Comparison of ENCODE assay signal across 24 cellular contexts in the genomic region with DNA sequence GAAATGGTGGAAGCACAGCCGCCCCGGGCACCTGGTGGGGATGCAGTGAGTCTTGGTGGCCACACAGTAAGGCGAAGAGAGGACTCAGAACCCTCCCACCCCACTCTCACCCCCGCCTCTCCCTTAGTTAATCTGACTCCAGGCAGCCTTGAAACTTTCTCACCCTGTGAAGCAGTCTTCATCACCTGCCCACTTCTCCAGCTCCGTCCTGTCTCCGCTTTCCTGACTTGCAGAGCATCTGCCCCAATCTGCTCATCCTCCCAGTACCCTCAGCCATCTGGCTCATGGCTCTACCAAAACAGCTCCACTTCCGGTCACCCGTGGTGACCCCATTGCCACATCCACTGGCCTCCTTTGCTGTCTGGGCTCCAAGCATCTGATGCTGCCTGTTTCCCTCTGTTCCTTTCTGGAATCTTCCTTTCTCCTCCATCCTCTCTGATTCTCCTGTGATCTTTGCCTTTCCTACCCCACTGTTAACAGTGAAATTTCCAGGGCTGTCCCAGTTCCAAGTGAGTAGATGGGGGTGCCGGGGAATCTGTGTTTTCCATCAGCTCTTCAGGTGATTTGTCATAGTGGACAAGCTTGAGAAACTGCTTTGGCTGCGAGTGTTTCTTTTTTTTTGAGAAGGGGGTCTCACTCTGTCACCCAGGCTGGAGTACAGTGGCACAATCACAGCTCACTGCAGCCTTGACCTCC. TPM values are rescaled to one million over a fixed set of nuclear protein-coding genes. Genes with fewer than 3 reads are reported as not detected.
DNase-seq lines count a peak whose midpoint lies in the region; ATAC-seq, FAIRE-seq and TF ChIP-seq lines count a peak whose summit lies in the region.
"Had no signal": no experiment of that assay in that cellular context is flagged by ENCODE, and none has a peak within 500 bp of the region (broad histone marks: within the 10 kb centered on the region; RNA-seq: fewer than 3 reads in every experiment).

No MANE protein-coding gene starts in this region.

- H3K27ac Mint-ChIP-seq in T-cell, result peak overlapping the region; percentile 47 to 53
- peak overlapping the region in 4 of 6 donors; percentile 45 to 86 (median 68) for H3K27ac Mint-ChIP-seq in immature natural killer cell
- peak overlapping the region; percentile 78 to 79 for H3K27ac Mint-ChIP-seq in stimulated activated naive CD8-positive, alpha-beta T cell treated with anti-CD3 and anti-CD28 coated beads, Interleukin-15, amount 100 ng/mL, for 72 hours

- H3F3A ChIP-seq in SK-N-SH (replicated peaks; ENCODE audit: insufficient read depth), result no peaks in the 10 kb centered on the region

- H3K4me2 ChIP-seq in HepG2 (ENCODE audit: low read depth, low read length) (no peak overlapping the region), SK-N-SH (no peak overlapping the region)

- H3K4me3 Mint-ChIP-seq in T-cell (no peak overlapping the region), immature natural killer cell (peak overlapping the region in 3 of 5 donors; percentile 41 to 60 (median 57))
- H3K4me3 Mint-ChIP-seq in stimulated activated naive CD8-positive, alpha-beta T cell treated with anti-CD3 and anti-CD28 coated beads, Interleukin-15, amount 100 ng/mL, for 72 hours, result no peak overlapping the region
- H3K4me3 Mint-ChIP-seq: H9 had no signal

- peaks cover 28 to 38% (median 35%) of the 10 kb centered on the region in 3 donors for H3K4me1 Mint-ChIP-seq in T-cell
- H3K4me1 Mint-ChIP-seq in immature natural killer cell, result peaks cover 30 to 42% of the 10 kb centered on the region in 2 donors
- peaks cover 24% of the 10 kb centered on the region for H3K4me1 Mint-ChIP-seq in stimulated activated naive CD8-positive, alpha-beta T cell treated with anti-CD3 and anti-CD28 coated beads, Interleukin-15, amount 100 ng/mL, for 72 hours

- H3K27ac ChIP-seq in liver (ENCODE audit: low read depth in 1 of 2, low read length in 2 of 2), result peak overlapping the region; percentile 51 to 91
- no peak overlapping the region for H3K27ac ChIP-seq in HepG2 (ENCODE audit: extremely low read length, insufficient read depth, low read length)
- H3K27ac ChIP-seq in SK-N-SH (ENCODE audit: low read depth in 2 of 2, low read length in 1 of 2), result no peak overlapping the region
- H3K27ac ChIP-seq: brain microvascular endothelial cell, testis had no signal

- DNase-seq in HepG2 (ENCODE audit: low spot score) (no peak), T-cell (no peak), immature natural killer cell (no peak), SK-N-SH (no peak), HK-2 (ENCODE audit: unreplicated experiment) (no peak)
- no peak for DNase-seq in stimulated activated naive CD8-positive, alpha-beta T cell treated with anti-CD3 and anti-CD28 coated beads, Interleukin-15, amount 100 ng/mL, for 72 hours
- DNase-seq: activated CD4-positive, CD25-positive, alpha-beta regulatory T cell; activated gamma-delta T cell treated with Interleukin-2 at 50 U/mL for 16 hours; brain microvascular endothelial cell; dermis blood vessel endothelial cell; DMS 273 treated with DMSO at 0.1 percent for 48 hours; H9; NCI-H187; NCI-H446; stimulated activated CD4-positive, alpha-beta T cell treated with anti-CD3 and anti-CD28 coated beads, Interleukin-4, amount 100 ng/mL, for 1 hour; testis had no signal

- H3K79me2 ChIP-seq in HepG2 (ENCODE audit: insufficient read depth, low read length), result peaks cover 7% of the 10 kb centered on the region
- peaks cover 5% of the 10 kb centered on the region for H3K79me2 ChIP-seq in SK-N-SH (ENCODE audit: insufficient read depth)

- H3K9me3 Mint-ChIP-seq in T-cell (no peaks in the 10 kb centered on the region), immature natural killer cell (no peaks in the 10 kb centered on the region)
- H3K9me3 Mint-ChIP-seq in stimulated activated naive CD8-positive, alpha-beta T cell treated with anti-CD3 and anti-CD28 coated beads, Interleukin-15, amount 100 ng/mL, for 72 hours, result no peaks in the 10 kb centered on the region
- H3K9me3 Mint-ChIP-seq: H9 had no signal

- TF ChIP-seq CTCF in liver (IDR thresholded peaks at IDR 0.05; ENCODE audit: low read depth, low read length, missing input control) (no peak), HepG2 (CRISPR knock-in tag; IDR thresholded peaks at IDR 0.05) (no peak), SK-N-SH (IDR thresholded peaks at IDR 0.05) (no peak)

- POLR2A ChIA-PET in HepG2 (lab: Yijun Ruan, JAX) (interaction anchor here (1.0 kb wide), 1 partner anchor 80 kb away, joined by 3 read pairs; no protein-coding TSS in a partner anchor), T-cell (lab: Charles Lee) (interaction anchor here in 1 of 2 donors (0.6 kb wide), 1 partner anchor 123 kb away, joined by 3 read pairs; no protein-coding TSS in a partner anchor), SK-N-SH (lab: Yijun Ruan, JAX) (no interaction called here)

- no peaks in the 10 kb centered on the region for H3K27me3 ChIP-seq in liver (ENCODE audit: control insufficient read depth in 4 of 4, insufficient read depth in 4 of 4, low read length in 3 of 4)
- no peaks in the 10 kb centered on the region for H3K27me3 ChIP-seq in HepG2 (ENCODE audit: control insufficient read depth in 1 of 2, insufficient read depth in 2 of 2, low read length in 2 of 2)
- H3K27me3 ChIP-seq in SK-N-SH (ENCODE audit: insufficient read depth), result no peaks in the 10 kb centered on the region
- H3K27me3 ChIP-seq: brain microvascular endothelial cell, testis had no signal

- H2AFZ ChIP-seq in HepG2 (ENCODE audit: low read length), result no peak overlapping the region
- no peak overlapping the region for H2AFZ ChIP-seq in SK-N-SH (ENCODE audit: low read depth)

- peaks cover 20 to 42% (median 30%) of the 10 kb centered on the region in 4 donors for H3K4me1 ChIP-seq in liver (ENCODE audit: control insufficient read depth in 4 of 4, insufficient read depth in 4 of 4, low read length in 3 of 4)
- peaks cover 12% of the 10 kb centered on the region for H3K4me1 ChIP-seq in HepG2 (ENCODE audit: insufficient read depth, low read length)
- peaks cover 4 to 7% of the 10 kb centered on the region in 2 experiments; a peak in 1 of 4 replicates for H3K4me1 ChIP-seq in SK-N-SH (ENCODE audit: control insufficient read depth in 1 of 2, insufficient read depth in 2 of 2, low read depth in 1 of 2, low read length in 1 of 2)

- no peaks in the 10 kb centered on the region for H3K27me3 Mint-ChIP-seq in T-cell
- peaks cover 5 to 11% (median 6%) of the 10 kb centered on the region in 3 donors for H3K27me3 Mint-ChIP-seq in immature natural killer cell (ENCODE audit: low read depth in 3 of 3)
- H3K27me3 Mint-ChIP-seq in stimulated activated naive CD8-positive, alpha-beta T cell treated with anti-CD3 and anti-CD28 coated beads, Interleukin-15, amount 100 ng/mL, for 72 hours, result no peaks in the 10 kb centered on the region

- TF ChIP-seq EP300 in HepG2 (IDR thresholded peaks at IDR 0.05; ENCODE audit: low read depth in 2 of 2, low read length in 2 of 2) (no peak), HepG2 (CRISPR knock-in tag; IDR thresholded peaks at IDR 0.05; ENCODE audit: borderline replicate concordance) (no peak), SK-N-SH (IDR thresholded peaks at IDR 0.05; ENCODE audit: borderline replicate concordance in 1 of 2, low read depth in 1 of 2, low read length in 1 of 2) (no peak)

- in situ Hi-C loops in HepG2 (cut with HindIII; ENCODE audit: extremely low pct_ligation_motif_present, low pct_unique_long_range_greater_than_20kb), result no loop called here

- no peaks in the 10 kb centered on the region for H3K9me3 ChIP-seq in liver (ENCODE audit: control insufficient read depth in 4 of 4, low read length in 3 of 4)
- H3K9me3 ChIP-seq in HepG2 (ENCODE audit: low read length), result no peaks in the 10 kb centered on the region
- H3K9me3 ChIP-seq in SK-N-SH, result no peaks in the 10 kb centered on the region
- H3K9me3 ChIP-seq: testis had no signal

- TF ChIP-seq RAD21 in liver (IDR thresholded peaks at IDR 0.05), result no peak
- TF ChIP-seq RAD21 in HepG2 (CRISPR knock-in tag; IDR thresholded peaks at IDR 0.05), result no peak
- no peak for TF ChIP-seq RAD21 in SK-N-SH (IDR thresholded peaks at IDR 0.05; ENCODE audit: low read length)

- H4K20me1 ChIP-seq in HepG2 (ENCODE audit: insufficient read depth, low read length), result no peaks in the 10 kb centered on the region
- H4K20me1 ChIP-seq in SK-N-SH (ENCODE audit: insufficient read depth), result no peaks in the 10 kb centered on the region

- peaks cover 44% of the 10 kb centered on the region for H3K36me3 Mint-ChIP-seq in T-cell
- H3K36me3 Mint-ChIP-seq in immature natural killer cell, result peaks cover 8 to 35% (median 30%) of the 10 kb centered on the region in 3 donors

- H3K4me3 ChIP-seq in liver (ENCODE audit: low read depth in 1 of 3, low read length in 3 of 3) (no peak overlapping the region), HepG2 (replicated peaks in 1 of 3; ENCODE audit: insufficient read depth in 1 of 3, low read depth in 2 of 3, low read length in 3 of 3) (no peak overlapping the region), SK-N-SH (ENCODE audit: low read depth in 2 of 2, low read length in 1 of 2) (no peak overlapping the region)
- H3K4me3 ChIP-seq: GM12878, testis had no signal

- ATAC-seq in HepG2 (no peak), T-cell (replicated peaks in 1 of 4) (no peak), GM21825 (IDR thresholded peaks at IDR 0.05; ENCODE audit: unreplicated experiment) (no peak)
- no peak for ATAC-seq in stimulated activated naive CD8-positive, alpha-beta T cell treated with anti-CD3 and anti-CD28 coated beads, Interleukin-15, amount 100 ng/mL, for 72 hours
- ATAC-seq: GM12878, left lobe of liver had no signal

- intact Hi-C loops in HepG2 (cut with micrococcal nuclease; ENCODE audit: unreplicated experiment), result no loop called here

- H3K9me2 ChIP-seq in SK-N-SH, result no peaks in the 10 kb centered on the region

- H3K36me3 ChIP-seq in liver (ENCODE audit: control insufficient read depth in 4 of 4, insufficient read depth in 3 of 4, low read depth in 1 of 4, low read length in 3 of 4), result peaks cover 0 to 19% (median 15%) of the 10 kb centered on the region in 4 donors
- H3K36me3 ChIP-seq in HepG2 (replicated peaks in 1 of 2; ENCODE audit: control insufficient read depth in 1 of 2, insufficient read depth in 2 of 2, low read length in 2 of 2), result peaks cover 26 to 47% of the 10 kb centered on the region in 2 experiments
- H3K36me3 ChIP-seq in SK-N-SH (replicated peaks in 1 of 2; ENCODE audit: control insufficient read depth in 1 of 2, insufficient read depth in 2 of 2, low read length in 1 of 2), result peaks cover 28 to 36% of the 10 kb centered on the region in 2 experiments

- CTCF ChIA-PET in HepG2 (lab: Yijun Ruan, JAX; ENCODE audit: low intra/inter-chr PET ratio, low total read pairs) (no interaction called here), T-cell (lab: Charles Lee) (interaction anchor here in 1 of 2 donors (0.6 kb wide), 1 partner anchor 155 kb away, joined by 3 read pairs; no protein-coding TSS in a partner anchor), SK-N-SH (lab: Yijun Ruan, JAX) (interaction anchor here (1.0 to 1.3 kb wide), 2 partner anchors 9 to 119 kb away, joined by 3 read pairs; a partner anchor contains a TSS)

- H3K9ac ChIP-seq in liver (ENCODE audit: low read depth in 1 of 2, low read length in 2 of 2), result no peak overlapping the region
- H3K9ac ChIP-seq in HepG2 (ENCODE audit: insufficient read depth, low read depth, low read length), result no peak overlapping the region
- no peak overlapping the region for H3K9ac ChIP-seq in SK-N-SH

- WGBS in liver, result 80% methylated on average over 10 of the region's 10 CpGs
- WGBS in HepG2 (ENCODE audit: low lambda C conversion rate), result 91% methylated on average over 7 of the region's 10 CpGs
- WGBS in SK-N-SH (ENCODE audit: low lambda C conversion rate), result 97% methylated on average over 10 of the region's 10 CpGs

- no peak for TF ChIP-seq POLR2A in HepG2 (IDR thresholded peaks at IDR 0.05; ENCODE audit: insufficient read depth in 1 of 2, low read depth in 2 of 2, low read length in 2 of 2)

- BruUV-seq in HepG2 (replicated peaks; lab: Mats Ljungman, UMichigan), result no TSS peak

- no peak for FAIRE-seq in HepG2 (lab: Jason Lieb, UNC)
- FAIRE-seq: GM12878 had no signal

RNA-seq across cellular contexts. Expression of a gene that starts 4.3 kb away (rescaled TPM):
- total RNA-seq in liver (10 to 100 TPM; 31.6 to 80.2 TPM), HepG2 (2016; rRNA removed; fragmentation: Illumina TruSeq; extraction: Trizol) (44.8 and 54.9 TPM in 2 replicates), T-cell (100 to 1,000 TPM; 207 to 255 (median 249) TPM)
- polyA plus RNA-seq in liver (10 to 100 TPM; 22.8 to 85.9 TPM), HepG2 (2011; rRNA removed) (94.9 and 106 TPM in 2 replicates), immature natural killer cell (10 to 100 TPM in 1 of 3 donors, 1 to 10 TPM in 1, under 1 TPM in 1; 0.29 to 10.4 (median 7.6) TPM), SK-N-SH (2012; rRNA removed) (83.6 and 102 TPM in 2 replicates)
- total RNA-seq in HepG2 (2016; cell fraction: cytosol; rRNA removed; fragmentation: Illumina TruSeq; extraction: Trizol; ENCODE audit: low read depth), result 85.6 and 90.7 TPM in 2 replicates
- total RNA-seq in HepG2 (2016; cell fraction: insoluble cytoplasmic fraction; rRNA removed; fragmentation: Illumina TruSeq; extraction: Trizol), result 38.6 and 58.5 TPM in 2 replicates
- total RNA-seq in HepG2 (2016; cell fraction: membrane; rRNA removed; fragmentation: Illumina TruSeq; extraction: Trizol), result 116 and 121 TPM in 2 replicates
- total RNA-seq in HepG2 (2016; cell fraction: nucleus; rRNA removed; fragmentation: Illumina TruSeq; extraction: Trizol), result 31.0 and 31.5 TPM in 2 replicates
- 72.5 and 101 TPM in 2 replicates for polyA plus RNA-seq in HepG2 (2011; cell fraction: cytosol; rRNA removed)
- 179 and 216 TPM in 2 replicates for polyA plus RNA-seq in HepG2 (2011; cell fraction: nucleus; rRNA removed)
- 59.3 and 80.8 TPM in 2 replicates for polyA plus RNA-seq in HepG2 (2012)
- polyA plus RNA-seq in HepG2 (2016; cell fraction: cytosol; fragmentation: Illumina TruSeq; extraction: Trizol; ENCODE audit: low read depth), result 180 and 204 TPM in 2 replicates
- 76.3 and 81.0 TPM in 2 replicates for polyA plus RNA-seq in HepG2 (2016; cell fraction: insoluble cytoplasmic fraction; fragmentation: Illumina TruSeq; extraction: Trizol; ENCODE audit: low read depth)
- polyA plus RNA-seq in HepG2 (2016; cell fraction: membrane; fragmentation: Illumina TruSeq; extraction: Trizol; ENCODE audit: low read depth), result 201 and 210 TPM in 2 replicates
- polyA plus RNA-seq in HepG2 (2016; cell fraction: nucleus; fragmentation: Illumina TruSeq; extraction: Trizol; ENCODE audit: insufficient read depth, low read depth), result 122 and 131 TPM in 2 replicates
- 64.5 and 74.9 TPM in 2 replicates for polyA minus RNA-seq in HepG2 (2011; rRNA and poly(A)+ RNA removed; ENCODE audit: low replicate concordance)
- polyA minus RNA-seq in HepG2 (2011; cell fraction: cytosol; rRNA and poly(A)+ RNA removed), result 28.8 and 32.4 TPM in 2 replicates
- polyA minus RNA-seq in HepG2 (2011; cell fraction: nucleus; rRNA and poly(A)+ RNA removed), result 29.3 and 33.5 TPM in 2 replicates
- 51.6 and 78.6 TPM in 2 replicates for polyA plus RNA-seq in SK-N-SH (2012; cell fraction: cytosol; rRNA removed)
- 147 and 156 TPM in 2 replicates for polyA plus RNA-seq in SK-N-SH (2012; cell fraction: nucleus; rRNA removed)

RNA-seq across cellular contexts. Expression of a gene that starts 9.2 kb away (rescaled TPM):
- 100 to 1,000 TPM in 1 of 2 donors, 10 to 100 TPM in 1; 18.8 to 204 TPM for total RNA-seq in liver
- polyA plus RNA-seq in liver, result 1,000 to 10,000 TPM in 1 of 2 donors, 100 to 1,000 TPM in 1; 509 to 1,000 TPM
- total RNA-seq in HepG2 (2016; rRNA removed; fragmentation: Illumina TruSeq; extraction: Trizol), result 25.7 and 47.6 TPM in 2 replicates
- total RNA-seq in HepG2 (2016; cell fraction: cytosol; rRNA removed; fragmentation: Illumina TruSeq; extraction: Trizol; ENCODE audit: low read depth), result 25.4 and 32.6 TPM in 2 replicates
- 29.6 and 46.4 TPM in 2 replicates for total RNA-seq in HepG2 (2016; cell fraction: insoluble cytoplasmic fraction; rRNA removed; fragmentation: Illumina TruSeq; extraction: Trizol)
- 20.2 and 24.3 TPM in 2 replicates for total RNA-seq in HepG2 (2016; cell fraction: membrane; rRNA removed; fragmentation: Illumina TruSeq; extraction: Trizol)
- 34.1 and 40.9 TPM in 2 replicates for total RNA-seq in HepG2 (2016; cell fraction: nucleus; rRNA removed; fragmentation: Illumina TruSeq; extraction: Trizol)
- 36.1 and 73.0 TPM in 2 replicates for polyA plus RNA-seq in HepG2 (2011; rRNA removed)
- polyA plus RNA-seq in HepG2 (2011; cell fraction: cytosol; rRNA removed), result 15.0 and 69.5 TPM in 2 replicates
- polyA plus RNA-seq in HepG2 (2011; cell fraction: nucleus; rRNA removed), result 13.2 and 42.5 TPM in 2 replicates
- 6.0 and 30.6 TPM in 2 replicates for polyA plus RNA-seq in HepG2 (2012)
- polyA plus RNA-seq in HepG2 (2016; cell fraction: cytosol; fragmentation: Illumina TruSeq; extraction: Trizol; ENCODE audit: low read depth), result 29.7 and 32.2 TPM in 2 replicates
- polyA plus RNA-seq in HepG2 (2016; cell fraction: insoluble cytoplasmic fraction; fragmentation: Illumina TruSeq; extraction: Trizol; ENCODE audit: low read depth), result 44.0 and 52.6 TPM in 2 replicates
- polyA plus RNA-seq in HepG2 (2016; cell fraction: membrane; fragmentation: Illumina TruSeq; extraction: Trizol; ENCODE audit: low read depth), result 28.8 and 30.2 TPM in 2 replicates
- 111 and 114 TPM in 2 replicates for polyA plus RNA-seq in HepG2 (2016; cell fraction: nucleus; fragmentation: Illumina TruSeq; extraction: Trizol; ENCODE audit: insufficient read depth, low read depth)
- 150 TPM in 1 of 2 replicates, not detected in the other for polyA minus RNA-seq in HepG2 (2011; rRNA and poly(A)+ RNA removed; ENCODE audit: low replicate concordance)
- 10.9 and 30.2 TPM in 2 replicates for polyA minus RNA-seq in HepG2 (2011; cell fraction: cytosol; rRNA and poly(A)+ RNA removed)
- polyA minus RNA-seq in HepG2 (2011; cell fraction: nucleus; rRNA and poly(A)+ RNA removed), result 9.2 and 18.0 TPM in 2 replicates
- total RNA-seq in T-cell, result 1 to 10 TPM in 4 of 5 donors, under 1 TPM in 1; 0.65 to 1.9 (median 1.1) TPM
- 1 to 10 TPM in 1 of 3 donors, not detected in 2; 1.1 TPM for polyA plus RNA-seq in immature natural killer cell
- polyA plus RNA-seq in SK-N-SH (2012; rRNA removed), result 0.13 TPM in 1 of 2 replicates, not detected in the other
- not detected in 2 replicates for polyA plus RNA-seq in SK-N-SH (2012; cell fraction: cytosol; rRNA removed)
- 0.04 and 0.14 TPM in 2 replicates for polyA plus RNA-seq in SK-N-SH (2012; cell fraction: nucleus; rRNA removed)
- total RNA-seq: epithelial cell of proximal tubule, skeletal muscle tissue, testis had no signal

RNA-seq across cellular contexts. Expression of a gene that starts 18.9 kb away (rescaled TPM):
- total RNA-seq in liver, result 1 to 10 TPM in 1 of 2 donors, under 1 TPM in 1; 0.33 to 3.9 TPM
- under 1 TPM in 1 of 2 donors, not detected in 1; 0.29 TPM for polyA plus RNA-seq in liver
- 0.80 and 1.3 TPM in 2 replicates for total RNA-seq in HepG2 (2016; rRNA removed; fragmentation: Illumina TruSeq; extraction: Trizol)
- 0.26 and 0.71 TPM in 2 replicates for total RNA-seq in HepG2 (2016; cell fraction: cytosol; rRNA removed; fragmentation: Illumina TruSeq; extraction: Trizol; ENCODE audit: low read depth)
- 0.56 and 0.87 TPM in 2 replicates for total RNA-seq in HepG2 (2016; cell fraction: insoluble cytoplasmic fraction; rRNA removed; fragmentation: Illumina TruSeq; extraction: Trizol)
- 0.59 and 1.5 TPM in 2 replicates for total RNA-seq in HepG2 (2016; cell fraction: membrane; rRNA removed; fragmentation: Illumina TruSeq; extraction: Trizol)
- 1.6 and 2.6 TPM in 2 replicates for total RNA-seq in HepG2 (2016; cell fraction: nucleus; rRNA removed; fragmentation: Illumina TruSeq; extraction: Trizol)
- polyA plus RNA-seq in HepG2 (2011; rRNA removed), result 0.17 and 0.20 TPM in 2 replicates
- polyA plus RNA-seq in HepG2 (2011; cell fraction: cytosol; rRNA removed), result 0.13 and 0.27 TPM in 2 replicates
- polyA plus RNA-seq in HepG2 (2011; cell fraction: nucleus; rRNA removed), result 0.40 and 0.93 TPM in 2 replicates
- polyA plus RNA-seq in HepG2 (2012), result not detected in 2 replicates
- 0.70 TPM in 2 replicates for polyA plus RNA-seq in HepG2 (2016; cell fraction: cytosol; fragmentation: Illumina TruSeq; extraction: Trizol; ENCODE audit: low read depth)
- 0.38 and 1.3 TPM in 2 replicates for polyA plus RNA-seq in HepG2 (2016; cell fraction: insoluble cytoplasmic fraction; fragmentation: Illumina TruSeq; extraction: Trizol; ENCODE audit: low read depth)
- polyA plus RNA-seq in HepG2 (2016; cell fraction: membrane; fragmentation: Illumina TruSeq; extraction: Trizol; ENCODE audit: low read depth), result 0.24 and 0.97 TPM in 2 replicates
- polyA plus RNA-seq in HepG2 (2016; cell fraction: nucleus; fragmentation: Illumina TruSeq; extraction: Trizol; ENCODE audit: insufficient read depth, low read depth), result 0.82 and 1.5 TPM in 2 replicates
- not detected in 2 replicates for polyA minus RNA-seq in HepG2 (2011; rRNA and poly(A)+ RNA removed; ENCODE audit: low replicate concordance)
- polyA minus RNA-seq in HepG2 (2011; cell fraction: cytosol; rRNA and poly(A)+ RNA removed), result not detected in 2 replicates
- 0.64 and 0.75 TPM in 2 replicates for polyA minus RNA-seq in HepG2 (2011; cell fraction: nucleus; rRNA and poly(A)+ RNA removed)
- under 1 TPM in 2 of 5 donors, not detected in 3; 0.16 to 0.19 TPM for total RNA-seq in T-cell
- not detected for polyA plus RNA-seq in immature natural killer cell
- polyA plus RNA-seq in SK-N-SH (2012; rRNA removed), result not detected in 2 replicates
- polyA plus RNA-seq in SK-N-SH (2012; cell fraction: cytosol; rRNA removed), result not detected in 2 replicates
- polyA plus RNA-seq in SK-N-SH (2012; cell fraction: nucleus; rRNA removed), result not detected in 2 replicates
- total RNA-seq: activated CD8-positive, alpha-beta memory T cell treated with anti-CD3 and anti-CD28 coated beads for 36 hours; dermis blood vessel endothelial cell; epithelial cell of proximal tubule; H9; mucosa of gallbladder had no signal

RNA-seq across cellular contexts. Expression of a gene that starts 24.3 kb away (rescaled TPM):
- total RNA-seq in liver (10 to 100 TPM; 33.7 to 48.6 TPM), HepG2 (2016; rRNA removed; fragmentation: Illumina TruSeq; extraction: Trizol) (14.2 and 29.2 TPM in 2 replicates), T-cell (10 to 100 TPM; 36.8 to 64.9 (median 57.4) TPM)
- polyA plus RNA-seq in liver (100 to 1,000 TPM in 1 of 2 donors, 10 to 100 TPM in 1; 47.3 to 150 TPM), HepG2 (2011; rRNA removed) (79.2 and 111 TPM in 2 replicates), immature natural killer cell (10 to 100 TPM in 2 of 3 donors, 1 to 10 TPM in 1; 5.3 to 14.2 (median 11.8) TPM), SK-N-SH (2012; rRNA removed) (0.50 and 0.62 TPM in 2 replicates)
- total RNA-seq in HepG2 (2016; cell fraction: cytosol; rRNA removed; fragmentation: Illumina TruSeq; extraction: Trizol; ENCODE audit: low read depth), result 8.7 and 9.3 TPM in 2 replicates
- total RNA-seq in HepG2 (2016; cell fraction: insoluble cytoplasmic fraction; rRNA removed; fragmentation: Illumina TruSeq; extraction: Trizol), result 15.3 and 31.4 TPM in 2 replicates
- total RNA-seq in HepG2 (2016; cell fraction: membrane; rRNA removed; fragmentation: Illumina TruSeq; extraction: Trizol), result 15.2 and 21.9 TPM in 2 replicates
- total RNA-seq in HepG2 (2016; cell fraction: nucleus; rRNA removed; fragmentation: Illumina TruSeq; extraction: Trizol), result 43.9 and 48.2 TPM in 2 replicates
- 44.4 and 71.0 TPM in 2 replicates for polyA plus RNA-seq in HepG2 (2011; cell fraction: cytosol; rRNA removed)
- 93.8 and 94.9 TPM in 2 replicates for polyA plus RNA-seq in HepG2 (2011; cell fraction: nucleus; rRNA removed)
- polyA plus RNA-seq in HepG2 (2012), result 67.7 and 97.6 TPM in 2 replicates
- 15.7 and 17.3 TPM in 2 replicates for polyA plus RNA-seq in HepG2 (2016; cell fraction: cytosol; fragmentation: Illumina TruSeq; extraction: Trizol; ENCODE audit: low read depth)
- polyA plus RNA-seq in HepG2 (2016; cell fraction: insoluble cytoplasmic fraction; fragmentation: Illumina TruSeq; extraction: Trizol; ENCODE audit: low read depth), result 25.8 and 27.8 TPM in 2 replicates
- 21.9 and 23.9 TPM in 2 replicates for polyA plus RNA-seq in HepG2 (2016; cell fraction: membrane; fragmentation: Illumina TruSeq; extraction: Trizol; ENCODE audit: low read depth)
- 110 and 128 TPM in 2 replicates for polyA plus RNA-seq in HepG2 (2016; cell fraction: nucleus; fragmentation: Illumina TruSeq; extraction: Trizol; ENCODE audit: insufficient read depth, low read depth)
- 87.8 and 296 TPM in 2 replicates for polyA minus RNA-seq in HepG2 (2011; rRNA and poly(A)+ RNA removed; ENCODE audit: low replicate concordance)
- 103 and 111 TPM in 2 replicates for polyA minus RNA-seq in HepG2 (2011; cell fraction: cytosol; rRNA and poly(A)+ RNA removed)
- polyA minus RNA-seq in HepG2 (2011; cell fraction: nucleus; rRNA and poly(A)+ RNA removed), result 64.0 and 64.9 TPM in 2 replicates
- 0.43 and 0.55 TPM in 2 replicates for polyA plus RNA-seq in SK-N-SH (2012; cell fraction: cytosol; rRNA removed)
- 0.20 and 0.52 TPM in 2 replicates for polyA plus RNA-seq in SK-N-SH (2012; cell fraction: nucleus; rRNA removed)

RNA-seq across cellular contexts. Expression of a gene that starts 44.6 kb away (rescaled TPM):
- total RNA-seq in liver (under 1 TPM in 1 of 2 donors, not detected in 1; 0.17 TPM), HepG2 (2016; rRNA removed; fragmentation: Illumina TruSeq; extraction: Trizol) (not detected in 2 replicates), T-cell (not detected)
- polyA plus RNA-seq in liver (not detected), HepG2 (2011; rRNA removed) (not detected in 2 replicates), immature natural killer cell (not detected), SK-N-SH (2012; rRNA removed) (not detected in 2 replicates)
- not detected in 2 replicates for total RNA-seq in HepG2 (2016; cell fraction: cytosol; rRNA removed; fragmentation: Illumina TruSeq; extraction: Trizol; ENCODE audit: low read depth)
- not detected in 2 replicates for total RNA-seq in HepG2 (2016; cell fraction: insoluble cytoplasmic fraction; rRNA removed; fragmentation: Illumina TruSeq; extraction: Trizol)
- total RNA-seq in HepG2 (2016; cell fraction: membrane; rRNA removed; fragmentation: Illumina TruSeq; extraction: Trizol), result not detected in 2 replicates
- total RNA-seq in HepG2 (2016; cell fraction: nucleus; rRNA removed; fragmentation: Illumina TruSeq; extraction: Trizol), result not detected in 2 replicates
- polyA plus RNA-seq in HepG2 (2011; cell fraction: cytosol; rRNA removed), result not detected in 2 replicates
- not detected in 2 replicates for polyA plus RNA-seq in HepG2 (2011; cell fraction: nucleus; rRNA removed)
- polyA plus RNA-seq in HepG2 (2012), result not detected in 2 replicates
- polyA plus RNA-seq in HepG2 (2016; cell fraction: cytosol; fragmentation: Illumina TruSeq; extraction: Trizol; ENCODE audit: low read depth), result not detected in 2 replicates
- polyA plus RNA-seq in HepG2 (2016; cell fraction: insoluble cytoplasmic fraction; fragmentation: Illumina TruSeq; extraction: Trizol; ENCODE audit: low read depth), result not detected in 2 replicates
- polyA plus RNA-seq in HepG2 (2016; cell fraction: membrane; fragmentation: Illumina TruSeq; extraction: Trizol; ENCODE audit: low read depth), result not detected in 2 replicates
- not detected in 2 replicates for polyA plus RNA-seq in HepG2 (2016; cell fraction: nucleus; fragmentation: Illumina TruSeq; extraction: Trizol; ENCODE audit: insufficient read depth, low read depth)
- not detected in 2 replicates for polyA minus RNA-seq in HepG2 (2011; rRNA and poly(A)+ RNA removed; ENCODE audit: low replicate concordance)
- not detected in 2 replicates for polyA minus RNA-seq in HepG2 (2011; cell fraction: cytosol; rRNA and poly(A)+ RNA removed)
- polyA minus RNA-seq in HepG2 (2011; cell fraction: nucleus; rRNA and poly(A)+ RNA removed), result not detected in 2 replicates
- not detected in 2 replicates for polyA plus RNA-seq in SK-N-SH (2012; cell fraction: cytosol; rRNA removed)
- polyA plus RNA-seq in SK-N-SH (2012; cell fraction: nucleus; rRNA removed), result not detected in 2 replicates
- total RNA-seq: activated CD8-positive, alpha-beta memory T cell treated with anti-CD3 and anti-CD28 coated beads for 36 hours; dermis blood vessel endothelial cell; epithelial cell of proximal tubule; GM12878; H9; left lobe of liver; mucosa of gallbladder; skeletal muscle tissue had no signal

Comparison
In these comparisons a context has a peak if more than half of its experiments do, and no peak if none do; other contexts are left out.
1. H3K27ac ChIP-seq: peak in liver (2 of 2); none in HepG2 (single experiment) and SK-N-SH (0 of 2).
2. H3K4me3 Mint-ChIP-seq: peak in immature natural killer cell (3 of 5); none in T-cell (0 of 3) and stimulated activated naive CD8-positive, alpha-beta T cell treated with anti-CD3 and anti-CD28 coated beads, Interleukin-15, amount 100 ng/mL, for 72 hours (0 of 2).
3. Peak in every context shown above with its lines, with median percentiles within 50 percentile points of each other: H3K27ac Mint-ChIP-seq.